ENCODE assay signal across 21 cellular contexts in genomic region chr9:120866651-120867050, GRCh38. TPM values are rescaled to one million over a fixed set of nuclear protein-coding genes. Genes with fewer than 3 reads are reported as not detected.
DNase-seq lines count a peak whose midpoint lies in the region; ATAC-seq and TF ChIP-seq lines count a peak whose summit lies in the region.
"Had no signal": no experiment of that assay in that cellular context is flagged by ENCODE, and none has a peak within 500 bp of the region (broad histone marks: within the 10 kb centered on the region; RNA-seq: fewer than 3 reads in every experiment).

No MANE protein-coding gene starts in this region.

- DNase-seq in cardiac septum (ENCODE audit: low spot score) (peak; percentile 55), left ventricle myocardium superior (no peak), T-helper 17 cell (no peak), type B pancreatic cell (ENCODE audit: extremely low spot score, unreplicated experiment) (no peak), MM.1S (no peak), transverse colon (no peak)
- DNase-seq: ACHN, COR-L47, DMS 273 treated with DMSO at 0.1 percent for 48 hours, GDM1, GM23248, Karpas-422, NCI-H1048, NCI-H1436, NCI-H1930, NCI-H226, NCI-H524 treated with DMSO at 0.1 percent for 48 hours, SJCRH30 had no signal

- H3K4me3 Mint-ChIP-seq in T-helper 17 cell (no peak overlapping the region), nephron (no peak overlapping the region), type B pancreatic cell (no peak overlapping the region)

- H3K36me3 Mint-ChIP-seq in T-helper 17 cell (ENCODE audit: low read depth) (peaks cover 2% of the 10 kb centered on the region), nephron (ENCODE audit: low read depth) (peaks cover 10% of the 10 kb centered on the region), type B pancreatic cell (peaks cover 8% of the 10 kb centered on the region)

- TF ChIP-seq EP300 in transverse colon (IDR thresholded peaks at IDR 0.05; ENCODE audit: low read depth), result no peak

- no peaks in the 10 kb centered on the region for H4K20me1 ChIP-seq in MM.1S (ENCODE audit: insufficient read depth, low read length)

- H3K27me3 Mint-ChIP-seq in T-helper 17 cell (no peaks in the 10 kb centered on the region), nephron (ENCODE audit: low read depth) (no peaks in the 10 kb centered on the region), type B pancreatic cell (no peaks in the 10 kb centered on the region)
- H3K27me3 Mint-ChIP-seq: IgD-negative memory B cell had no signal

- 0 out of 2 replicates have a peak, but pooled peaks cover 7% of the 10 kb centered on the region for H3K79me2 ChIP-seq in MM.1S (ENCODE audit: low read length)

- no peak overlapping the region for H3K4me2 ChIP-seq in MM.1S (ENCODE audit: low read depth, low read length)

- ATAC-seq in left ventricle myocardium superior (no peak), T-helper 17 cell (no peak)
- ATAC-seq: HCT116 had no signal

- intact Hi-C loops in cardiac septum (cut with DNase I) (no loop called here), left ventricle myocardium superior (cut with micrococcal nuclease) (no loop called here), transverse colon (cut with DNase I; ENCODE audit: low total_unique reads) (no loop called here)

- no peaks in the 10 kb centered on the region for H3K9me3 Mint-ChIP-seq in nephron
- H3K9me3 Mint-ChIP-seq in type B pancreatic cell, result no peaks in the 10 kb centered on the region
- H3K9me3 Mint-ChIP-seq: IgD-negative memory B cell had no signal

- 0 out of 2 replicates have a peak, but pooled peaks cover 3% of the 10 kb centered on the region for H3K36me3 ChIP-seq in MM.1S (replicated peaks; ENCODE audit: insufficient read depth, low read length)
- H3K36me3 ChIP-seq in transverse colon, result no peaks in the 10 kb centered on the region

- peaks cover 15% of the 10 kb centered on the region for H3K4me1 Mint-ChIP-seq in T-helper 17 cell
- peaks cover 20% of the 10 kb centered on the region for H3K4me1 Mint-ChIP-seq in nephron
- H3K4me1 Mint-ChIP-seq in type B pancreatic cell (ENCODE audit: unreplicated experiment), result peaks cover 10% of the 10 kb centered on the region

- H3K27ac Mint-ChIP-seq in T-helper 17 cell (peak overlapping the region; percentile 16), nephron (peak overlapping the region; percentile 42 to 73 (median 71)), type B pancreatic cell (peak overlapping the region; percentile 32)

- no peaks in the 10 kb centered on the region for H3K9me2 ChIP-seq in MM.1S (replicated peaks; ENCODE audit: insufficient read depth, low read length)

- H2AFZ ChIP-seq in MM.1S (ENCODE audit: low read length), result no peak overlapping the region
- H2AFZ ChIP-seq: GM23248 had no signal

- in situ Hi-C loops in transverse colon (cut with MboI; ENCODE audit: low pct_ligation_motif_present in 1 of 4, low pct_unique_long_range_greater_than_20kb in 1 of 4, low sequenced_read_pairs in 3 of 4), result no loop called here

- H3F3A ChIP-seq in MM.1S (ENCODE audit: insufficient read depth, low read length), result peaks cover 15% of the 10 kb centered on the region; the same call in 1 of the 2 replicates

- H3K9ac ChIP-seq in MM.1S (ENCODE audit: low read length), result no peak overlapping the region
- H3K9ac ChIP-seq: GM23248 had no signal

- H3K27ac ChIP-seq in MM.1S (ENCODE audit: low read length), result no peak overlapping the region
- no peak overlapping the region for H3K27ac ChIP-seq in transverse colon
- H3K27ac ChIP-seq: GM23248, SJCRH30 had no signal

- H3K9me3 ChIP-seq in T-helper 17 cell (ENCODE audit: control insufficient read depth, low read length, poor library complexity, severe bottlenecking), result no peaks in the 10 kb centered on the region
- no peaks in the 10 kb centered on the region for H3K9me3 ChIP-seq in MM.1S (replicated peaks; ENCODE audit: insufficient read depth, low read length)
- H3K9me3 ChIP-seq in transverse colon, result no peaks in the 10 kb centered on the region
- H3K9me3 ChIP-seq: SJCRH30 had no signal

- 98% methylated on average over 6 of the region's 6 CpGs; no CpG with 5 or more reads in 1 of the 2 donors for WGBS in transverse colon (ENCODE audit: low coverage in 1 of 2), 2 donors

- no peaks in the 10 kb centered on the region for H3K27me3 ChIP-seq in MM.1S (replicated peaks; ENCODE audit: insufficient read depth, low read length)
- no peaks in the 10 kb centered on the region for H3K27me3 ChIP-seq in transverse colon
- H3K27me3 ChIP-seq: SJCRH30 had no signal

- H3K4me3 ChIP-seq in MM.1S (ENCODE audit: low read length) (no peak overlapping the region), transverse colon (no peak overlapping the region)
- H3K4me3 ChIP-seq: GM23248, SJCRH30 had no signal

- H3K4me1 ChIP-seq in MM.1S (ENCODE audit: low read length) (peaks cover 12% of the 10 kb centered on the region), transverse colon (peaks cover 5 to 15% (median 13%) of the 10 kb centered on the region in 4 donors)
- H3K4me1 ChIP-seq: SJCRH30 had no signal

- no peak for TF ChIP-seq POLR2A in transverse colon (IDR thresholded peaks at IDR 0.05)

- TF ChIP-seq CTCF in nephron (IDR thresholded peaks at IDR 0.05; ENCODE audit: unreplicated experiment in 3 of 3) (no peak), type B pancreatic cell (conservative IDR thresholded peaks at IDR 0.05) (no peak), MM.1S (IDR thresholded peaks at IDR 0.05; ENCODE audit: low read length) (no peak), transverse colon (IDR thresholded peaks at IDR 0.05) (no peak)

RNA-seq across cellular contexts. Expression of gene PHF19, which starts 10.3 kb away (rescaled TPM):
- total RNA-seq in cardiac septum (15.3 TPM), left ventricle myocardium superior (9.5 TPM), T-helper 17 cell (10 to 100 TPM; 69.9 to 96.9 TPM), type B pancreatic cell (ENCODE audit: low replicate concordance) (31.0 and 39.6 TPM in 2 replicates), transverse colon (10 to 100 TPM in 2 of 4 donors, 1 to 10 TPM in 2; 6.7 to 11.1 (median 9.3) TPM)

RNA-seq across cellular contexts. Expression of gene PSMD5, which starts 23.9 kb away (rescaled TPM):
- 13.5 TPM for total RNA-seq in cardiac septum
- 14.0 TPM for total RNA-seq in left ventricle myocardium superior
- 10 to 100 TPM; 37.2 to 51.5 TPM for total RNA-seq in T-helper 17 cell
- total RNA-seq in type B pancreatic cell (ENCODE audit: low replicate concordance), result 43.6 and 45.2 TPM in 2 replicates
- total RNA-seq in transverse colon, result 10 to 100 TPM; 25.3 to 36.6 (median 28.7) TPM

RNA-seq across cellular contexts. Expression of gene TRAF1, which starts 59.9 kb away (rescaled TPM):
- total RNA-seq in cardiac septum, result 2.4 TPM
- 2.4 TPM for total RNA-seq in left ventricle myocardium superior
- 100 to 1,000 TPM; 103 to 118 TPM for total RNA-seq in T-helper 17 cell
- total RNA-seq in type B pancreatic cell (ENCODE audit: low replicate concordance), result 1.9 and 3.1 TPM in 2 replicates
- total RNA-seq in transverse colon, result 1 to 10 TPM; 2.2 to 7.2 (median 4.3) TPM

Comparison
In these comparisons a context has a peak if more than half of its experiments do, and no peak if none do; other contexts are left out.
1. H3K27ac Mint-ChIP-seq: peak in every context shown above with its lines; median percentile 71 in nephron; 32 in type B pancreatic cell; 16 in T-helper 17 cell.
2. RNA of gene TRAF1, which starts 59.9 kb away (total RNA-seq): 103 to 118 TPM in T-helper 17 cell; 2.2 to 7.2 TPM in transverse colon, 1.9 to 3.1 TPM in type B pancreatic cell, 2.4 TPM in left ventricle myocardium superior (single experiment) and 2.4 TPM in cardiac septum (single experiment); every median in the first group is over 10 times any median in the second.